Comparison of ENCODE assay signal across 10 cellular contexts in the genomic region with DNA sequence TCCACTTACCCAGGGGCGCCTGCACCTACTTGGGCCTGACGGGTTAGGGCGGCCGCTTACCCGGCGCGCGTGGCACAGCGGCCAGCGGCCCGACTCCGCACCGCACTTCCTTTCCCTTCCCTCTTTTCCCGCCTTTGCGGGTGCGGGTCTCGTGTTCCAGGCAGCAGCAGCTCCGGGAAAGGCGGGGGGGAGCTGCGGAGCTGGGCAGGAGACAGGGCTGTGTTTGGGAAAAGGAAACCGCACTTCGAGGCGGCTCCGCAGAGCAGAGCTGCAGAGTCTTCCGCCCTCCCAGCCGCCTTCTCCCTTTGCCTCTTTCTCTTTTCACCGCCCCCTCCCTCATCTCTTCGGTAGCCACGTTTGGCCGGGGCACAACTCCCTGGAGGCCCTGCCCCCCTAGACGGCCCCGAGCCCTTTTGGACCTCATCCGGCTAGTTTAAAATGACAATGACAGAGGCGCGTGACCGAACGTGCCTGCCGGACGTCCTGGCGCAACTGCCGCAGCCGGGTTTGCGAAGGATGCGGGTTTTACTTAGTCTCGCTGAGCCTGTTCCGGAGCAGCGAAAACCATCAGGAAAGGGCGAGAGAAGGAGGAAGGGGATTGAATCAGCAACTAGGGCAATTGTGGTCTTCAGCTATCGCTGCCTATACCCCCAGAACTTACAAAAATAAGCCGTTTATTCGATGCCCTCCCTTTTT. TPM values are rescaled to one million over a fixed set of nuclear protein-coding genes. Genes with fewer than 3 reads are reported as not detected.
DNase-seq lines count a peak whose midpoint lies in the region; ATAC-seq and TF ChIP-seq lines count a peak whose summit lies in the region.
"Had no signal": no experiment of that assay in that cellular context is flagged by ENCODE, and none has a peak within 500 bp of the region (broad histone marks: within the 10 kb centered on the region; RNA-seq: fewer than 3 reads in every experiment).

No MANE protein-coding gene starts in this region.

- H3K27ac ChIP-seq in HL-60 (replicated peaks): no peak overlapping the region

- POLR2A ChIA-PET in naive thymus-derived CD8-positive, alpha-beta T cell (lab: Charles Lee): no interaction called here

- peak; percentile 47 for DNase-seq in ACHN
- no peak for DNase-seq in HL-60 (ENCODE audit: low read depth in 1 of 2, low spot score in 1 of 2)
- no peak for DNase-seq in central memory CD8-positive, alpha-beta T cell (ENCODE audit: low spot score in 2 of 2)
- peak in 1 of 10 donors; percentile 58 for DNase-seq in naive thymus-derived CD8-positive, alpha-beta T cell
- no peak for DNase-seq in NK-92 (lab: John Stamatoyannopoulos, UW; ENCODE audit: unreplicated experiment)
- no peak for DNase-seq in mucosa of descending colon
- no peak for DNase-seq in NCI-H524 treated with DMSO at 0.1 percent for 48 hours (lab: John Stamatoyannopoulos, UW)
- DNase-seq: effector CD8-positive, alpha-beta T cell had no signal

- peak overlapping the region; percentile 39 for H3K4me3 Mint-ChIP-seq in central memory CD8-positive, alpha-beta T cell
- H3K4me3 Mint-ChIP-seq in naive thymus-derived CD8-positive, alpha-beta T cell: peak overlapping the region; percentile 54 to 79 (median 72)

- peaks cover 87% of the 10 kb centered on the region for H3K27me3 Mint-ChIP-seq in central memory CD8-positive, alpha-beta T cell
- H3K27me3 Mint-ChIP-seq in naive thymus-derived CD8-positive, alpha-beta T cell: peaks cover 52 to 100% (median 73%) of the 10 kb centered on the region in 5 donors

- H3K36me3 ChIP-seq in mucosa of descending colon (ENCODE audit: low read depth): no peaks in the 10 kb centered on the region

- in situ Hi-C loops in ACHN (cut with HindIII; ENCODE audit: low pct_ligation_motif_present, low pct_unique_long_range_greater_than_20kb, low sequenced_read_pairs): no loop called here

- no peak for ATAC-seq in central memory CD8-positive, alpha-beta T cell (replicated peaks; ENCODE audit: extremely low read depth, poor library complexity, severe bottlenecking)
- peak in 1 of 2 donors; percentile 20 for ATAC-seq in naive thymus-derived CD8-positive, alpha-beta T cell
- no peak for ATAC-seq in GM19467 (IDR thresholded peaks at IDR 0.05; ENCODE audit: unreplicated experiment)
- ATAC-seq in mucosa of descending colon: no peak

- H3K9me3 ChIP-seq in mucosa of descending colon: no peaks in the 10 kb centered on the region

- H3K9me3 Mint-ChIP-seq in central memory CD8-positive, alpha-beta T cell: no peaks in the 10 kb centered on the region
- no peaks in the 10 kb centered on the region for H3K9me3 Mint-ChIP-seq in naive thymus-derived CD8-positive, alpha-beta T cell

- TF ChIP-seq CTCF in HL-60 (IDR thresholded peaks at IDR 0.05; ENCODE audit: insufficient read depth, low read length) (no peak), mucosa of descending colon (IDR thresholded peaks at IDR 0.05) (no peak)

- H3K4me3 ChIP-seq in HL-60 (replicated peaks; ENCODE audit: insufficient read depth, low read length) (peak overlapping the region; percentile 23; the same call in 1 of the 2 replicates), mucosa of descending colon (no peak overlapping the region)

- peaks cover 5% of the 10 kb centered on the region for H3K36me3 Mint-ChIP-seq in central memory CD8-positive, alpha-beta T cell (ENCODE audit: insufficient read depth)
- H3K36me3 Mint-ChIP-seq in naive thymus-derived CD8-positive, alpha-beta T cell: peaks cover 0 to 3% (median 0%) of the 10 kb centered on the region in 3 donors

- intact Hi-C loops in mucosa of descending colon (cut with DNase I, micrococcal nuclease): loop anchor here in 1 of 2 donors (10.0 kb wide), 1 partner anchor 173 kb away; no protein-coding TSS in a partner anchor

- peaks cover 84% of the 10 kb centered on the region for H3K27me3 ChIP-seq in HL-60 (ENCODE audit: insufficient read depth, poor library complexity, severe bottlenecking)

- peak overlapping the region; percentile 19 for H3K27ac Mint-ChIP-seq in central memory CD8-positive, alpha-beta T cell (ENCODE audit: low read depth)
- H3K27ac Mint-ChIP-seq in naive thymus-derived CD8-positive, alpha-beta T cell: no peak overlapping the region

- H3K4me1 ChIP-seq in mucosa of descending colon (ENCODE audit: low read depth): no peaks in the 10 kb centered on the region

- peaks cover 38% of the 10 kb centered on the region for H3K4me1 Mint-ChIP-seq in central memory CD8-positive, alpha-beta T cell
- peaks cover 19 to 49% (median 34%) of the 10 kb centered on the region in 4 donors for H3K4me1 Mint-ChIP-seq in naive thymus-derived CD8-positive, alpha-beta T cell

RNA-seq across cellular contexts. Expression of a gene that starts 7.9 kb away (rescaled TPM):
- not detected for total RNA-seq in naive thymus-derived CD8-positive, alpha-beta T cell
- polyA plus RNA-seq in naive thymus-derived CD8-positive, alpha-beta T cell: not detected
- not detected for total RNA-seq in mucosa of descending colon
- total RNA-seq: mononuclear cell had no signal
